ENCODE assay signal across 17 cellular contexts in the genomic region with DNA sequence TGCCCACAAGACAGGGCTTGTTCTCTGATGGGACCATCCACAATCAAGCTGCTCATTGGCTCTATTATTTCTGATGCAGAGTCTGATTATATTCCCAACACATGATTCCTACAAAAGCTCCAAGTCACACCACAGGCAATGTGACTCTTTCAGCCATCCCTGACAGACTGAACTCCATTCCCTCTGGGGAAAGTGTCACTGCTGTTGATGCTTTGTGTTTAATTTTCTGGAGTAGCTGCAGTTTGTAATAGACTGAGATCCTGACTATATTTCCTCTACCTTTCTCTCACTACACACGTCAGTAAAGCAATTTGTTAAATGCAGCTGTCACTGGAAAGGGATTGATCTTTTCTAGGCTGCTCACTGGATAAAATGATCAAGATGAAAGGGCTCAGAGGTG. TPM values are rescaled to one million over a fixed set of nuclear protein-coding genes. Genes with fewer than 3 reads are reported as not detected.
DNase-seq lines count a peak whose midpoint lies in the region; ATAC-seq, FAIRE-seq and TF ChIP-seq lines count a peak whose summit lies in the region.
"Had no signal": no experiment of that assay in that cellular context is flagged by ENCODE, and none has a peak within 500 bp of the region (broad histone marks: within the 10 kb centered on the region; RNA-seq: fewer than 3 reads in every experiment).

No MANE protein-coding gene starts in this region.

- no peaks in the 10 kb centered on the region for H3K9me1 ChIP-seq in endothelial cell of umbilical vein (replicated peaks; ENCODE audit: control insufficient read depth, extremely low read depth, insufficient read depth, low read length)

- FAIRE-seq in GM19239 (lab: Jason Lieb, UNC) (peak; percentile 67), endothelial cell of umbilical vein (lab: Jason Lieb, UNC) (peak; percentile 24)
- FAIRE-seq: G401.6, GM12892, H54 had no signal

- no peak overlapping the region for H3K4me2 ChIP-seq in endothelial cell of umbilical vein (ENCODE audit: insufficient read depth, low read length)
- H3K4me2 ChIP-seq: BLaER1 had no signal

- no peaks in the 10 kb centered on the region for H4K20me1 ChIP-seq in endothelial cell of umbilical vein (replicated peaks; ENCODE audit: control insufficient read depth, extremely low read depth, insufficient read depth, low read length)
- H4K20me1 ChIP-seq: BLaER1 had no signal

- no peak for TF ChIP-seq CTCF in endothelial cell of umbilical vein (IDR thresholded peaks at IDR 0.05; ENCODE audit: extremely low read depth in 1 of 2, insufficient read depth in 1 of 2, low read depth in 1 of 2, low read length in 2 of 2)

- H3K4me3 ChIP-seq in endothelial cell of umbilical vein (replicated peaks in 1 of 3; ENCODE audit: insufficient read depth in 1 of 3, low read depth in 1 of 3, low read length in 3 of 3): no peak overlapping the region
- H3K4me3 ChIP-seq: BLaER1 had no signal

- intact Hi-C loops in endothelial cell of umbilical vein (cut with micrococcal nuclease): no loop called here

- no peaks in the 10 kb centered on the region for H3K36me3 ChIP-seq in endothelial cell of umbilical vein (ENCODE audit: control insufficient read depth in 2 of 2, extremely low read depth in 1 of 2, insufficient read depth in 2 of 2, low read length in 2 of 2)
- H3K36me3 ChIP-seq: BLaER1 had no signal

- H3K4me1 ChIP-seq in endothelial cell of umbilical vein (ENCODE audit: control insufficient read depth, extremely low read depth, insufficient read depth, low read length): no peaks in the 10 kb centered on the region
- H3K4me1 ChIP-seq: BLaER1 had no signal

- no peak overlapping the region for H3K27ac ChIP-seq in endothelial cell of umbilical vein (ENCODE audit: insufficient read depth, low read depth, low read length)
- H3K27ac ChIP-seq: 22Rv1, BLaER1 had no signal

- dilution Hi-C loops in endothelial cell of umbilical vein (cut with MboI; ENCODE audit: extremely low pct_ligation_motif_present, low sequenced_read_pairs): no loop called here

- no peak overlapping the region for H2AFZ ChIP-seq in endothelial cell of umbilical vein (ENCODE audit: low read depth, low read length)

- no peaks in the 10 kb centered on the region for H3K27me3 ChIP-seq in endothelial cell of umbilical vein (ENCODE audit: control insufficient read depth in 2 of 2, insufficient read depth in 2 of 2, low read length in 2 of 2)
- H3K27me3 ChIP-seq: BLaER1 had no signal

- peak; percentile 26 for DNase-seq in DMS 273 (lab: John Stamatoyannopoulos, UW; ENCODE audit: unreplicated experiment)
- DNase-seq in DMS 273 treated with DMSO at 0.1 percent for 48 hours (lab: John Stamatoyannopoulos, UW): no peak
- DNase-seq in GM19239 (ENCODE audit: insufficient read length, low spot score): no peak
- no peak for DNase-seq in endothelial cell of umbilical vein (ENCODE audit: low read depth, low spot score)
- peak; percentile 71 for DNase-seq in pons (ENCODE audit: low spot score)
- DNase-seq in NOMO-1 (lab: John Stamatoyannopoulos, UW; ENCODE audit: unreplicated experiment in 2 of 2): no peak
- no peak for DNase-seq in epidermal melanocyte (ENCODE audit: insufficient read length, low spot score)
- DNase-seq: CD8-positive, alpha-beta memory T cell; DMS79 treated with DMSO at 0.1 percent for 48 hours; EL had no signal

- no peaks in the 10 kb centered on the region for H3K9me3 ChIP-seq in endothelial cell of umbilical vein (replicated peaks; ENCODE audit: control insufficient read depth, insufficient read depth, low read length)
- H3K9me3 ChIP-seq: BLaER1 had no signal

- POLR2A ChIA-PET in endothelial cell of umbilical vein (lab: Charles Lee): no interaction called here

- no peaks in the 10 kb centered on the region for H3K79me2 ChIP-seq in endothelial cell of umbilical vein (ENCODE audit: control insufficient read depth, insufficient read depth, low read length)

- no peak overlapping the region for H3K9ac ChIP-seq in endothelial cell of umbilical vein (replicated peaks; ENCODE audit: extremely low read depth, insufficient read depth, low read length)
- H3K9ac ChIP-seq: BLaER1 had no signal

- BruUV-seq in endothelial cell of umbilical vein (replicated peaks; lab: Mats Ljungman, UMichigan): no TSS peak

- no peak for TF ChIP-seq POLR2A in endothelial cell of umbilical vein (IDR thresholded peaks at IDR 0.05; ENCODE audit: low read depth, low read length)

- CTCF ChIA-PET in endothelial cell of umbilical vein (lab: Charles Lee): no interaction called here

- ATAC-seq in HG02840 (IDR thresholded peaks at IDR 0.05; ENCODE audit: low FRiP score, unreplicated experiment): no peak
- ATAC-seq: HCT116 had no signal

TF ChIP-seq in endothelial cell of umbilical vein, 7 proteins besides CTCF, POLR2A, EP300 and RAD21:
- no peak for TF ChIP-seq EZH2 (IDR thresholded peaks at IDR 0.05; ENCODE audit: borderline replicate concordance, low read depth, low read length, severe bottlenecking)
- TF ChIP-seq FOS (IDR thresholded peaks at IDR 0.05; ENCODE audit: borderline replicate concordance, insufficient read depth, low read length): no peak
- TF ChIP-seq GATA2 (IDR thresholded peaks at IDR 0.05; ENCODE audit: insufficient read depth, insufficient read length, low read depth, low read length): no peak
- no peak for TF ChIP-seq JUN (IDR thresholded peaks at IDR 0.05; ENCODE audit: borderline replicate concordance, insufficient read depth, insufficient read length, low read depth)
- TF ChIP-seq, protein P1, sequence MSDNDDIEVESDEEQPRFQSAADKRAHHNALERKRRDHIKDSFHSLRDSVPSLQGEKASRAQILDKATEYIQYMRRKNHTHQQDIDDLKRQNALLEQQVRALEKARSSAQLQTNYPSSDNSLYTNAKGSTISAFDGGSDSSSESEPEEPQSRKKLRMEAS (IDR thresholded peaks at IDR 0.05; ENCODE audit: insufficient read depth, insufficient read length): no peak
- TF ChIP-seq POLR2AphosphoS5 (IDR thresholded peaks at IDR 0.05; ENCODE audit: insufficient read depth, low read depth, low read length): no peak
- no peak for TF ChIP-seq MYC (IDR thresholded peaks at IDR 0.05; ENCODE audit: low read depth, low read length)
TF ChIP-seq in endothelial cell of umbilical vein: peak in this region for 0.

RNA-seq across cellular contexts. Expression of a gene that starts 55.4 kb away (rescaled TPM):
- total RNA-seq in endothelial cell of umbilical vein: 5.0 and 5.1 TPM in 2 replicates
- polyA plus RNA-seq in endothelial cell of umbilical vein: 0.40 and 5.1 TPM in 2 replicates
- 0.49 and 0.52 TPM in 2 replicates for polyA plus RNA-seq in endothelial cell of umbilical vein (2011; cell fraction: cytosol; rRNA removed)
- polyA plus RNA-seq in endothelial cell of umbilical vein (2011; cell fraction: nucleus; rRNA removed): 3.1 and 4.2 TPM in 2 replicates
- 3.5 TPM in 2 replicates for polyA plus RNA-seq in endothelial cell of umbilical vein (2012)
- polyA minus RNA-seq in endothelial cell of umbilical vein: 0.70 and 1.4 TPM in 2 replicates
- polyA minus RNA-seq in endothelial cell of umbilical vein (2011; cell fraction: cytosol; rRNA and poly(A)+ RNA removed): 1.3 TPM
- polyA minus RNA-seq in endothelial cell of umbilical vein (2011; cell fraction: nucleus; rRNA and poly(A)+ RNA removed): 3.4 and 5.8 TPM in 2 replicates

Comparison
In these comparisons a context has a peak if more than half of its experiments do, and no peak if none do; other contexts are left out.
1. DNase-seq: peak in DMS 273 (single experiment) and pons (single experiment); none in DMS 273 treated with DMSO at 0.1 percent for 48 hours (single experiment), GM19239 (single experiment), endothelial cell of umbilical vein (single experiment), NOMO-1 (0 of 2) and epidermal melanocyte (single experiment).